Comparison of ENCODE assay signal across 8 cellular contexts in genomic region chr16:23949630-23950290, GRCh38.
DNase-seq lines count a peak whose midpoint lies in the region; ATAC-seq and TF ChIP-seq lines count a peak whose summit lies in the region.

No MANE protein-coding gene starts in this region.

- no peaks in the 10 kb centered on the region for H3K79me2 ChIP-seq in Karpas-422 (ENCODE audit: low read length)

- H3K4me1 Mint-ChIP-seq in activated B cell treated with CpG ODN at 0.5 μM for 24 hours (peaks cover 98% of the 10 kb centered on the region), HFFc6 (ENCODE audit: low read depth) (no peaks in the 10 kb centered on the region)

- H3K9me3 ChIP-seq in HEK293 (ENCODE audit: control insufficient read depth, insufficient read depth, low read depth, low read length) (no peaks in the 10 kb centered on the region), colonic mucosa (no peaks in the 10 kb centered on the region), Karpas-422 (ENCODE audit: low read length) (no peaks in the 10 kb centered on the region)

- no peaks in the 10 kb centered on the region for H3K27me3 ChIP-seq in colonic mucosa
- H3K27me3 ChIP-seq in Karpas-422 (ENCODE audit: low read length) = no peaks in the 10 kb centered on the region

- no peak overlapping the region for H3K4me2 ChIP-seq in Karpas-422 (ENCODE audit: low read depth, low read length, poor library complexity, severe bottlenecking)

- H3K4me1 ChIP-seq in HEK293 (ENCODE audit: control insufficient read depth, insufficient read depth, low read length) = no peaks in the 10 kb centered on the region
- H3K4me1 ChIP-seq in colonic mucosa = no peaks in the 10 kb centered on the region
- no peaks in the 10 kb centered on the region for H3K4me1 ChIP-seq in Karpas-422 (ENCODE audit: low read length)

- TF ChIP-seq CTCF in HEK293 (tag by site-specific recombination; IDR thresholded peaks at IDR 0.05) = no peak
- no peak for TF ChIP-seq CTCF in activated B cell treated with CpG ODN at 0.5 μM for 24 hours (IDR thresholded peaks at IDR 0.05)
- no peak for TF ChIP-seq CTCF in colonic mucosa (IDR thresholded peaks at IDR 0.05)
- no peak for TF ChIP-seq CTCF in HFFc6 (IDR thresholded peaks at IDR 0.05)

- H3K36me3 ChIP-seq in HEK293 (ENCODE audit: control insufficient read depth in 2 of 2, insufficient read depth in 1 of 2, low read length in 2 of 2) = no peaks in the 10 kb centered on the region
- H3K36me3 ChIP-seq in colonic mucosa = no peaks in the 10 kb centered on the region
- no peaks in the 10 kb centered on the region for H3K36me3 ChIP-seq in Karpas-422 (ENCODE audit: insufficient read depth, low read length)

- no peaks in the 10 kb centered on the region for H3K9me2 ChIP-seq in Karpas-422 (replicated peaks; ENCODE audit: insufficient read depth, low read length)

- no peaks in the 10 kb centered on the region for H4K20me1 ChIP-seq in Karpas-422 (ENCODE audit: insufficient read depth, low read depth, low read length)

- H3K9ac ChIP-seq in colonic mucosa (ENCODE audit: low read depth in 2 of 2, low read length in 2 of 2) (no peak overlapping the region), Karpas-422 (ENCODE audit: low read length) (no peak overlapping the region)

- H3K4me3 ChIP-seq in HEK293 (ENCODE audit: low read depth, low read length) (no peak overlapping the region), colonic mucosa (no peak overlapping the region), Karpas-422 (ENCODE audit: low read length) (no peak overlapping the region)

- H3K4me3 Mint-ChIP-seq in activated B cell treated with CpG ODN at 0.5 μM for 24 hours = peak overlapping the region; percentile 64
- no peak overlapping the region for H3K4me3 Mint-ChIP-seq in HFFc6

- DNase-seq in activated B cell treated with CpG ODN at 0.5 μM for 24 hours (peak; percentile 53), colonic mucosa (peak; percentile 33), Karpas-422 (no peak), putamen (ENCODE audit: low spot score) (no peak), NCI-H2171 treated with DMSO at 0.1 percent for 48 hours (lab: John Stamatoyannopoulos, UW) (no peak), HFFc6 (no peak)
- peak; percentile 47 to 54 for DNase-seq in stimulated activated CD8-positive, alpha-beta memory T cell treated with anti-CD3 and anti-CD28 coated beads, Interleukin-7, amount 100 ng/mL, for 48 hours (ENCODE audit: extremely low read depth in 1 of 2, low read depth in 1 of 2)

- POLR2A ChIA-PET in HEK293 (lab: Yijun Ruan, JAX) (no interaction called here), activated B cell treated with CpG ODN at 0.5 μM for 24 hours (lab: Charles Lee) (interaction anchor here (0.6 to 2.2 kb wide), 9 partner anchors 10 to 117 kb away, joined by 3 to 15 read pairs (median 3); no protein-coding TSS in a partner anchor)

- CTCF ChIA-PET in HEK293 (lab: Yijun Ruan, JAX) = interaction anchor here (0.7 kb wide), 1 partner anchor 61 kb away, joined by 3 read pairs; no protein-coding TSS in a partner anchor
- CTCF ChIA-PET in activated B cell treated with CpG ODN at 0.5 μM for 24 hours (lab: Charles Lee) = interaction anchor here (1.4 to 1.6 kb wide), 3 partner anchors 61 to 146 kb away, joined by 4 to 6 read pairs (median 4); no protein-coding TSS in a partner anchor

- H3K27ac ChIP-seq in HEK293 (ENCODE audit: extremely low read depth, low read depth, low read length) (no peak overlapping the region), colonic mucosa (no peak overlapping the region), Karpas-422 (ENCODE audit: low read length) (no peak overlapping the region)

- H2AFZ ChIP-seq in Karpas-422 (ENCODE audit: low read length) = no peak overlapping the region

- H3K9me3 Mint-ChIP-seq in activated B cell treated with CpG ODN at 0.5 μM for 24 hours (no peaks in the 10 kb centered on the region), HFFc6 (peaks cover 39% of the 10 kb centered on the region)

- ATAC-seq in activated B cell treated with CpG ODN at 0.5 μM for 24 hours (ENCODE audit: low read depth) = peak; percentile 78

- H3K27ac Mint-ChIP-seq in activated B cell treated with CpG ODN at 0.5 μM for 24 hours (peak overlapping the region; percentile 91), HFFc6 (no peak overlapping the region)

- H3K27me3 Mint-ChIP-seq in activated B cell treated with CpG ODN at 0.5 μM for 24 hours (no peaks in the 10 kb centered on the region), HFFc6 (ENCODE audit: insufficient read depth) (peaks cover 6% of the 10 kb centered on the region; the same call in 1 of the 2 replicates)

- H3K36me3 Mint-ChIP-seq in activated B cell treated with CpG ODN at 0.5 μM for 24 hours (ENCODE audit: low read depth) (peaks cover 25% of the 10 kb centered on the region), HFFc6 (ENCODE audit: low read depth) (no peaks in the 10 kb centered on the region)

- intact Hi-C loops in activated B cell treated with CpG ODN at 0.5 μM for 24 hours (cut with micrococcal nuclease) = loop anchor here (1.0 to 5.0 kb wide), 6 partner anchors 10 to 67 kb away; no protein-coding TSS in a partner anchor
- intact Hi-C loops in colonic mucosa (cut with DNase I) = no loop called here

TF ChIP-seq in HEK293, 187 proteins besides CTCF, POLR2A, EP300 and RAD21:
- TF ChIP-seq ZNF521 (tag by site-specific recombination; IDR thresholded peaks at IDR 0.05) (no peak), ZNF311 (tag by site-specific recombination; IDR thresholded peaks at IDR 0.05; ENCODE audit: borderline replicate concordance) (no peak), ZFP69B (tag by site-specific recombination; IDR thresholded peaks at IDR 0.05) (no peak), GLI2 (tag by site-specific recombination; IDR thresholded peaks at IDR 0.05; ENCODE audit: borderline replicate concordance, low read depth) (no peak), EGR2 (tag by site-specific recombination; IDR thresholded peaks at IDR 0.05; ENCODE audit: low read depth) (peak; percentile 87), ZFHX2 (tag by site-specific recombination; conservative IDR thresholded peaks at IDR 0.05) (peak; percentile 84)
- TF ChIP-seq, protein P1, sequence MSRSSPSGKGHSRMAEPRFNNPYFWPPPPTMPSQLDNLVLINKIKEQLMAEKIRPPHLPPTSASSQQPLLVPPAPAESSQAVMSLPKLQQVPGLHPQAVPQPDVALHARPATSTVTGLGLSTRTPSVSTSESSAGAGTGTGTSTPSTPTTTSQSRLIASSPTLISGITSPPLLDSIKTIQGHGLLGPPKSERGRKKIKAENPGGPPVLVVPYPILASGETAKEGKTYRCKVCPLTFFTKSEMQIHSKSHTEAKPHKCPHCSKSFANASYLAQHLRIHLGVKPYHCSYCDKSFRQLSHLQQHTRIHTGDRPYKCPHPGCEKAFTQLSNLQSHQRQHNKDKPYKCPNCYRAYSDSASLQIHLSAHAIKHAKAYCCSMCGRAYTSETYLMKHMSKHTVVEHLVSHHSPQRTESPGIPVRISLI (tag by site-specific recombination; IDR thresholded peaks at IDR 0.05) = 0 out of 2 replicates have a peak, but pooled peaks have one; percentile 39
- TF ChIP-seq, protein P2, sequence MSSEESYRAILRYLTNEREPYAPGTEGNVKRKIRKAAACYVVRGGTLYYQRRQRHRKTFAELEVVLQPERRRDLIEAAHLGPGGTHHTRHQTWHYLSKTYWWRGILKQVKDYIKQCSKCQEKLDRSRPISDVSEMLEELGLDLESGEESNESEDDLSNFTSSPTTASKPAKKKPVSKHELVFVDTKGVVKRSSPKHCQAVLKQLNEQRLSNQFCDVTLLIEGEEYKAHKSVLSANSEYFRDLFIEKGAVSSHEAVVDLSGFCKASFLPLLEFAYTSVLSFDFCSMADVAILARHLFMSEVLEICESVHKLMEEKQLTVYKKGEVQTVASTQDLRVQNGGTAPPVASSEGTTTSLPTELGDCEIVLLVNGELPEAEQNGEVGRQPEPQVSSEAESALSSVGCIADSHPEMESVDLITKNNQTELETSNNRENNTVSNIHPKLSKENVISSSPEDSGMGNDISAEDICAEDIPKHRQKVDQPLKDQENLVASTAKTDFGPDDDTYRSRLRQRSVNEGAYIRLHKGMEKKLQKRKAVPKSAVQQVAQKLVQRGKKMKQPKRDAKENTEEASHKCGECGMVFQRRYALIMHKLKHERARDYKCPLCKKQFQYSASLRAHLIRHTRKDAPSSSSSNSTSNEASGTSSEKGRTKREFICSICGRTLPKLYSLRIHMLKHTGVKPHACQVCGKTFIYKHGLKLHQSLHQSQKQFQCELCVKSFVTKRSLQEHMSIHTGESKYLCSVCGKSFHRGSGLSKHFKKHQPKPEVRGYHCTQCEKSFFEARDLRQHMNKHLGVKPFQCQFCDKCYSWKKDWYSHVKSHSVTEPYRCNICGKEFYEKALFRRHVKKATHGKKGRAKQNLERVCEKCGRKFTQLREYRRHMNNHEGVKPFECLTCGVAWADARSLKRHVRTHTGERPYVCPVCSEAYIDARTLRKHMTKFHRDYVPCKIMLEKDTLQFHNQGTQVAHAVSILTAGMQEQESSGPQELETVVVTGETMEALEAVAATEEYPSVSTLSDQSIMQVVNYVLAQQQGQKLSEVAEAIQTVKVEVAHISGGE (tag by site-specific recombination; conservative IDR thresholded peaks at IDR 0.05; ENCODE audit: low read depth) = no peak

Comparison
In these comparisons a context has a peak if more than half of its experiments do, and no peak if none do; other contexts are left out.
1. DNase-seq: peak in activated B cell treated with CpG ODN at 0.5 μM for 24 hours (single experiment), colonic mucosa (single experiment) and stimulated activated CD8-positive, alpha-beta memory T cell treated with anti-CD3 and anti-CD28 coated beads, Interleukin-7, amount 100 ng/mL, for 48 hours (2 of 2); none in Karpas-422 (single experiment), putamen (single experiment), NCI-H2171 treated with DMSO at 0.1 percent for 48 hours (single experiment) and HFFc6 (single experiment).